Comparison of ENCODE assay signal across 18 cellular contexts in the genomic region with DNA sequence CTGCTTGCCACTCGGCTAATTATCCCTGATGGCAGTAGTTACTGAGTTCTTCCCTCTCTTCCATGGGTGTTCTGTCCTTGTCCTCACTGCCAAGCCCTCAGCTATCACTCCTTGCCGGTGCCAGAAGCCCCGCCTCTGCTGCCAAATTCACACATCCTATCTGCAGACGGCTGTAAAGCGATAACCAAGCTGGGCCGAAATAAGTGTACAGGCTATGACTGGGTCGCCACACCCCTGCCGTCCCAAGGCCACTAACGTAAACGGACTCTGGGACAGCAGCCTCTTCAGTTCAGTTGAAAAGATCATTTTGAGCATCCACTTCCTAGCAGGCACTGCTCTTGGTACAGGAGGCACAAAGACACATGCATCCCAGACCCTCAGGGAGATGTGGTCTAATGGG. TPM values are rescaled to one million over a fixed set of nuclear protein-coding genes. Genes with fewer than 3 reads are reported as not detected.
A peak's percentile ranks its signal among the peaks of the same experiment; 100 is the strongest.
DNase-seq lines count a peak whose midpoint lies in the region; FAIRE-seq and TF ChIP-seq lines count a peak whose summit lies in the region.
"Had no signal": no experiment of that assay in that cellular context is flagged by ENCODE, and none has a peak within 500 bp of the region (broad histone marks: within the 10 kb centered on the region; RNA-seq: fewer than 3 reads in every experiment).

No MANE protein-coding gene starts in this region.

- peaks cover 4% of the 10 kb centered on the region for H3K36me3 ChIP-seq in bronchial epithelial cell (ENCODE audit: control insufficient read depth, insufficient read depth, low read length)
- no peaks in the 10 kb centered on the region for H3K36me3 ChIP-seq in left ventricle myocardium inferior
- no peaks in the 10 kb centered on the region for H3K36me3 ChIP-seq in smooth muscle cell (ENCODE audit: low read depth)
- H3K36me3 ChIP-seq: tibial artery had no signal

- no peaks in the 10 kb centered on the region for H3K9me3 Mint-ChIP-seq in activated naive CD4-positive, alpha-beta T cell treated with anti-CD3 and anti-CD28 coated beads, Interleukin-2, amount 10 ng/mL, durations not matched to agents 7 days and 5 days
- no peaks in the 10 kb centered on the region for H3K9me3 Mint-ChIP-seq in osteocyte (ENCODE audit: unreplicated experiment)
- H3K9me3 Mint-ChIP-seq: neural crest cell; stimulated activated naive B cell treated with anti-CD40 and anti-IgM and Interleukin-4, amounts not matched to agents 10 μg/mL and 1 μg/mL and 100 μg/mL, for 72 hours had no signal

- H3K4me2 ChIP-seq in smooth muscle cell: peak overlapping the region; percentile 28

- H3F3A ChIP-seq in smooth muscle cell (ENCODE audit: low read depth): no peaks in the 10 kb centered on the region

- H3K9ac ChIP-seq in smooth muscle cell (ENCODE audit: low read depth): no peak overlapping the region

- H3K4me3 ChIP-seq in bronchial epithelial cell (ENCODE audit: low read depth, low read length) (no peak overlapping the region), left ventricle myocardium inferior (no peak overlapping the region), smooth muscle cell (no peak overlapping the region)
- H3K4me3 ChIP-seq: tibial artery had no signal

- H4K20me1 ChIP-seq in smooth muscle cell (ENCODE audit: low read depth): peaks cover 100% of the 10 kb centered on the region

- H3K27me3 ChIP-seq in bronchial epithelial cell (ENCODE audit: control insufficient read depth, insufficient read depth, low read length) (no peaks in the 10 kb centered on the region), left ventricle myocardium inferior (ENCODE audit: low read depth) (no peaks in the 10 kb centered on the region), smooth muscle cell (ENCODE audit: low read depth) (no peaks in the 10 kb centered on the region)
- H3K27me3 ChIP-seq: tibial artery had no signal

- no peaks in the 10 kb centered on the region for H3K9me3 ChIP-seq in left ventricle myocardium inferior (replicated peaks)
- no peaks in the 10 kb centered on the region for H3K9me3 ChIP-seq in smooth muscle cell (replicated peaks; ENCODE audit: low read depth)
- H3K9me3 ChIP-seq: tibial artery had no signal

- H3K27ac ChIP-seq in left ventricle myocardium inferior (replicated peaks) (peak overlapping the region; percentile 11), smooth muscle cell (ENCODE audit: low read depth) (no peak overlapping the region)
- H3K27ac ChIP-seq: 22Rv1 had no signal

- peaks cover 98% of the 10 kb centered on the region for H3K79me2 ChIP-seq in smooth muscle cell (ENCODE audit: low read depth)

- H3K4me1 ChIP-seq in left ventricle myocardium inferior (peaks cover 52% of the 10 kb centered on the region), smooth muscle cell (ENCODE audit: low read depth) (no peaks in the 10 kb centered on the region)

- peaks cover 13% of the 10 kb centered on the region for H3K4me1 Mint-ChIP-seq in activated naive CD4-positive, alpha-beta T cell treated with anti-CD3 and anti-CD28 coated beads, Interleukin-2, amount 10 ng/mL, durations not matched to agents 7 days and 5 days
- H3K4me1 Mint-ChIP-seq in osteocyte (ENCODE audit: unreplicated experiment): peaks cover 80% of the 10 kb centered on the region

- H3K36me3 Mint-ChIP-seq in activated naive CD4-positive, alpha-beta T cell treated with anti-CD3 and anti-CD28 coated beads, Interleukin-2, amount 10 ng/mL, durations not matched to agents 7 days and 5 days: peaks cover 8% of the 10 kb centered on the region
- peaks cover 8% of the 10 kb centered on the region for H3K36me3 Mint-ChIP-seq in osteocyte (ENCODE audit: unreplicated experiment)

- H3K27me3 Mint-ChIP-seq in activated naive CD4-positive, alpha-beta T cell treated with anti-CD3 and anti-CD28 coated beads, Interleukin-2, amount 10 ng/mL, durations not matched to agents 7 days and 5 days: no peaks in the 10 kb centered on the region
- no peaks in the 10 kb centered on the region for H3K27me3 Mint-ChIP-seq in osteocyte (ENCODE audit: unreplicated experiment)
- H3K27me3 Mint-ChIP-seq: stimulated activated naive B cell treated with anti-CD40 and anti-IgM and Interleukin-4, amounts not matched to agents 10 μg/mL and 1 μg/mL and 100 μg/mL, for 72 hours had no signal

- TF ChIP-seq CTCF in bronchial epithelial cell (IDR thresholded peaks at IDR 0.05; ENCODE audit: insufficient read depth, low read length, severe bottlenecking) (no peak), left ventricle myocardium inferior (IDR thresholded peaks at IDR 0.05; ENCODE audit: borderline replicate concordance) (no peak), smooth muscle cell (IDR thresholded peaks at IDR 0.05; ENCODE audit: borderline replicate concordance, insufficient read depth, poor library complexity, severe bottlenecking) (no peak), osteocyte (IDR thresholded peaks at IDR 0.05) (no peak)

- WGBS in smooth muscle cell (ENCODE audit: low lambda C conversion rate): 67% methylated on average over 10 of the region's 10 CpGs

- H2AFZ ChIP-seq in smooth muscle cell (ENCODE audit: low read depth): no peak overlapping the region

- no peak for DNase-seq in activated naive CD4-positive, alpha-beta T cell treated with anti-CD3 and anti-CD28 coated beads, Interleukin-2, amount 10 ng/mL, durations not matched to agents 7 days and 5 days
- no peak for DNase-seq in activated naive CD4-positive, alpha-beta T cell treated with anti-CD3 and anti-CD28 coated beads, Interleukin-2, amount 50 U/mL, for 16 hours
- no peak for DNase-seq in bronchial epithelial cell (ENCODE audit: low read depth)
- DNase-seq in left ventricle myocardium inferior: peak; percentile 58
- DNase-seq in smooth muscle cell (lab: John Stamatoyannopoulos, UW; ENCODE audit: unreplicated experiment): no peak
- DNase-seq in anterior cingulate cortex (lab: John Stamatoyannopoulos, UW): no peak
- DNase-seq in osteocyte (ENCODE audit: extremely low spot score, unreplicated experiment): no peak
- no peak for DNase-seq in NK-92 treated with Interleukin-12 subunit alpha and Interleukin-12 subunit beta, amount 100 ng/mL, for 24 hours (lab: John Stamatoyannopoulos, UW)
- DNase-seq: activated CD4-positive, alpha-beta T cell treated with anti-CD3 and anti-CD28 coated beads for 48 hours; NCI-H1417; NCI-H2171; NCI-H69; stimulated activated CD4-positive, alpha-beta T cell treated with anti-CD3 and anti-CD28 coated beads, Interleukin-15, amount 100 ng/mL, for 24 hours; stimulated activated naive B cell treated with anti-CD40 and anti-IgM and Interleukin-4, amounts not matched to agents 10 μg/mL and 1 μg/mL and 100 μg/mL, for 72 hours; tibial artery had no signal

- peak overlapping the region; percentile 49 for H3K27ac Mint-ChIP-seq in activated naive CD4-positive, alpha-beta T cell treated with anti-CD3 and anti-CD28 coated beads, Interleukin-2, amount 10 ng/mL, durations not matched to agents 7 days and 5 days
- no peak overlapping the region for H3K27ac Mint-ChIP-seq in osteocyte (ENCODE audit: unreplicated experiment)

- FAIRE-seq in bronchial epithelial cell (lab: Jason Lieb, UNC): peak; percentile 18
- FAIRE-seq: islet of Langerhans had no signal

- intact Hi-C loops in left ventricle myocardium inferior (cut with micrococcal nuclease): no loop called here

- no peak overlapping the region for H3K4me3 Mint-ChIP-seq in activated naive CD4-positive, alpha-beta T cell treated with anti-CD3 and anti-CD28 coated beads, Interleukin-2, amount 10 ng/mL, durations not matched to agents 7 days and 5 days
- H3K4me3 Mint-ChIP-seq in osteocyte (ENCODE audit: unreplicated experiment): no peak overlapping the region
- H3K4me3 Mint-ChIP-seq: neural crest cell; stimulated activated naive B cell treated with anti-CD40 and anti-IgM and Interleukin-4, amounts not matched to agents 10 μg/mL and 1 μg/mL and 100 μg/mL, for 72 hours had no signal

- CTCF ChIA-PET in activated naive CD4-positive, alpha-beta T cell treated with anti-CD3 and anti-CD28 coated beads, Interleukin-2, amount 10 ng/mL, durations not matched to agents 7 days and 5 days (lab: Charles Lee): no interaction called here

RNA-seq across cellular contexts. Expression of a gene that starts 13.3 kb away (rescaled TPM):
- total RNA-seq in bronchial epithelial cell (39.9 and 42.4 TPM in 2 replicates), left ventricle myocardium inferior (10.3 TPM), smooth muscle cell (19.6 and 36.6 TPM in 2 replicates), osteocyte (84.0 and 88.7 TPM in 2 replicates)
- 7.9 and 13.7 TPM in 2 replicates for polyA plus RNA-seq in smooth muscle cell
